Comparison of ENCODE assay signal across 8 cellular contexts in the genomic region with DNA sequence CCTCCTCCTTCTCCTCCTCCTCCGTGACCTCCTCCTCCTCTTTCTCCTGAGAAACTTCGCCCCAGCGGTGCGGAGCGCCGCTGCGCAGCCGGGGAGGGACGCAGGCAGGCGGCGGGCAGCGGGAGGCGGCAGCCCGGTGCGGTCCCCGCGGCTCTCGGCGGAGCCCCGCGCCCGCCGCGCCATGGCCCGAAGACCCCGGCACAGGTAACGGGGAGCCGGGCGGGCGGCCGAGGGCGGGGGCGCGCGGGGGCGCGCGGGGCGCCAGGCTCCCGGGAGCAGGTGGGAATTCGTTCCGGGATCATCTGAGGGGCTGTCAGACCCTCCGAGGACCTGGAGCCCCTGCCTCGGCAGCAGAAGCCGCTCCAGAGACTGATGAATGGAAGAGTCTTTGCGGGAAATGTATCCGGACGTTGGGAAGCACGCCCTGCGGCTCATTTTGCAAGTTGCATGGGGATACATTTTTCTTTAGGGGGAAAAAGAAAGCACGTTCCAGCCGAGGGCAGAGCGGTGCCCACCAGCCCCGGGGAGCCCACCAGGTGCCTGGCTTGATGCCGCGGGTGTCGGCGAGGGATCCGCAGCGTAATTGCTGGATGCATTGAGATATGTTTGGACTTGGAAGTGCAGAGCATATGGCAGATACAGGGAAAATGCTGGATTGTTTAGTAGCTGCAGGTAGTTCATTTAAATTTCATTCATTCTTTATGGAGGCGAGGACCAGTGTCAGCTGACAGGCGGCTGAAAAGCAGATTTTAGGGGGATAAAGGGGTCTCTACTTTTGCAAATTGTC. TPM values are rescaled to one million over a fixed set of nuclear protein-coding genes. Genes with fewer than 3 reads are reported as not detected.
DNase-seq lines count a peak whose midpoint lies in the region; ATAC-seq and TF ChIP-seq lines count a peak whose summit lies in the region.

No MANE protein-coding gene starts in this region.

- 0 to 1% methylated on average over 51 to 62 of the region's 62 CpGs for WGBS in lung, 2 donors
- WGBS in upper lobe of left lung, 2 donors: 1% methylated on average over 12 to 37 of the region's 62 CpGs

- H2AFZ ChIP-seq in HCT116 (ENCODE audit: low read depth, low read length, poor library complexity, severe bottlenecking): peak overlapping the region; percentile 95

- no peaks in the 10 kb centered on the region for H4K20me1 ChIP-seq in HCT116 (ENCODE audit: insufficient read depth)

- H3K27me3 Mint-ChIP-seq in CD8-positive, alpha-beta T cell (ENCODE audit: low read depth): no peaks in the 10 kb centered on the region

- TF ChIP-seq EP300 in upper lobe of left lung (IDR thresholded peaks at IDR 0.05): no peak

- H3K9me3 Mint-ChIP-seq in CD8-positive, alpha-beta T cell: no peaks in the 10 kb centered on the region

- H3K4me3 Mint-ChIP-seq in CD8-positive, alpha-beta T cell: peak overlapping the region; percentile 91

- TF ChIP-seq POLR2A in HCT116 (IDR thresholded peaks at IDR 0.05; ENCODE audit: borderline replicate concordance, extremely low read depth, insufficient read depth, insufficient read length): peak; percentile 2
- TF ChIP-seq POLR2A in Peyer's patch (IDR thresholded peaks at IDR 0.05): peak in 1 of 2 donors; percentile 29
- peak in 1 of 4 donors; percentile 2 for TF ChIP-seq POLR2A in upper lobe of left lung (IDR thresholded peaks at IDR 0.05)

- RAD21 ChIA-PET in HCT116 (lab: Charles Lee; ENCODE audit: low non-redundant PET in 1 of 2, low total read pairs in 2 of 2, uncharacterized antibody in 2 of 2, unreplicated experiment in 2 of 2): interaction anchor here in 1 of 2 experiments (0.6 kb wide), 1 partner anchor 54 kb away, joined by 3 read pairs; no protein-coding TSS in a partner anchor

- peak overlapping the region; percentile 41 for H3K27ac ChIP-seq in CD8-positive, alpha-beta T cell (ENCODE audit: low read depth, low read length)
- H3K27ac ChIP-seq in HCT116 (ENCODE audit: low read depth, low read length): no peak overlapping the region; the same call in 1 of the 2 replicates
- H3K27ac ChIP-seq in Peyer's patch: peak overlapping the region in 2 of 4 donors; percentile 63 to 72
- no peak overlapping the region for H3K27ac ChIP-seq in lung (ENCODE audit: low read depth in 1 of 2, low read length in 1 of 2)
- H3K27ac ChIP-seq in upper lobe of left lung: peak overlapping the region in 1 of 4 donors; percentile 75

- DNase-seq in CD8-positive, alpha-beta T cell: peak in 3 of 7 experiments; percentile 13 to 56 (median 14)
- no peak for DNase-seq in HCT116 (ENCODE audit: low read depth, low spot score)
- DNase-seq in Peyer's patch: peak in 1 of 3 donors; percentile 54
- DNase-seq in central memory CD4-positive, alpha-beta T cell: peak; percentile 5
- no peak for DNase-seq in lung (ENCODE audit: low spot score)
- DNase-seq in upper lobe of left lung: peak in 1 of 2 donors; percentile 81
- DNase-seq in SKM-1 (lab: John Stamatoyannopoulos, UW; ENCODE audit: unreplicated experiment): no peak
- DNase-seq in sciatic nerve (ENCODE audit: low spot score): no peak

- H3K4me2 ChIP-seq in HCT116 (ENCODE audit: low read length): peak overlapping the region; percentile 93

- H3K4me1 Mint-ChIP-seq in CD8-positive, alpha-beta T cell (ENCODE audit: low read depth): peaks cover 25% of the 10 kb centered on the region

- H3K36me3 ChIP-seq in CD8-positive, alpha-beta T cell (ENCODE audit: insufficient read depth, low read length): no peaks in the 10 kb centered on the region
- H3K36me3 ChIP-seq in HCT116 (ENCODE audit: control insufficient read depth in 1 of 2, insufficient read depth in 2 of 2, low read length in 2 of 2) (no peaks in the 10 kb centered on the region), Peyer's patch (no peaks in the 10 kb centered on the region), lung (ENCODE audit: control insufficient read depth in 2 of 2, insufficient read depth in 2 of 2, low read length in 2 of 2) (no peaks in the 10 kb centered on the region), upper lobe of left lung (no peaks in the 10 kb centered on the region)

- no peaks in the 10 kb centered on the region for H3K27me3 ChIP-seq in CD8-positive, alpha-beta T cell (ENCODE audit: insufficient read depth, low read length)
- H3K27me3 ChIP-seq in HCT116 (ENCODE audit: insufficient read depth, low read length) (no peaks in the 10 kb centered on the region), Peyer's patch (no peaks in the 10 kb centered on the region), lung (ENCODE audit: control insufficient read depth, insufficient read depth) (no peaks in the 10 kb centered on the region), upper lobe of left lung (peaks cover 0 to 5% (median 0%) of the 10 kb centered on the region in 4 donors)

- no peak for ATAC-seq in CD8-positive, alpha-beta T cell
- no peak for ATAC-seq in HCT116
- no peak for ATAC-seq in lung (ENCODE audit: insufficient read depth, low FRiP score)
- peak in 1 of 2 donors; percentile 1 for ATAC-seq in upper lobe of left lung (ENCODE audit: low FRiP score in 2 of 2)
- no peak for ATAC-seq in sciatic nerve

- CTCF ChIA-PET in CD8-positive, alpha-beta T cell (lab: Charles Lee): interaction anchor here (0.6 to 5.0 kb wide), 10 partner anchors 18 to 140 kb away, joined by 3 to 64 read pairs (median 3); a partner anchor contains a TSS
- CTCF ChIA-PET in HCT116 (lab: Charles Lee): interaction anchor here (0.9 to 3.3 kb wide), 4 partner anchors 19 to 42 kb away, joined by 3 to 11 read pairs (median 5); no protein-coding TSS in a partner anchor

- H3K4me3 ChIP-seq in CD8-positive, alpha-beta T cell (ENCODE audit: low read depth, low read length): peak overlapping the region; percentile 58
- H3K4me3 ChIP-seq in HCT116 (replicated peaks in 1 of 2; ENCODE audit: low read depth in 1 of 2, low read length in 2 of 2): peak overlapping the region; percentile 55 to 64
- peak overlapping the region; percentile 61 to 75 (median 70) for H3K4me3 ChIP-seq in Peyer's patch
- H3K4me3 ChIP-seq in lung: peak overlapping the region; percentile 15
- peak overlapping the region; percentile 31 to 67 (median 66) for H3K4me3 ChIP-seq in upper lobe of left lung

- no peaks in the 10 kb centered on the region for H3K79me2 ChIP-seq in HCT116 (ENCODE audit: insufficient read depth, low read length)

- POLR2A ChIA-PET in CD8-positive, alpha-beta T cell (lab: Charles Lee): interaction anchor here (0.6 to 4.5 kb wide), 11 partner anchors 14 to 1108 kb away, joined by 3 to 25 read pairs (median 4); a partner anchor contains a TSS
- POLR2A ChIA-PET in HCT116 (lab: Charles Lee): no interaction called here

- BruUV-seq in HCT116 (replicated peaks; lab: Mats Ljungman, UMichigan): no TSS peak

- intact Hi-C loops in CD8-positive, alpha-beta T cell (cut with DNase I, micrococcal nuclease): loop anchor here (2.0 to 10.0 kb wide), 11 partner anchors 17 to 1611 kb away; a partner anchor contains a TSS
- intact Hi-C loops in HCT116 (cut with micrococcal nuclease): loop anchor here (5.0 kb wide), 1 partner anchor 1009 kb away; no protein-coding TSS in a partner anchor
- intact Hi-C loops in sciatic nerve (cut with DNase I): no loop called here

- peak overlapping the region; percentile 46 for H3K9ac ChIP-seq in HCT116 (ENCODE audit: low read length)

- no peak for TF ChIP-seq RAD21 in HCT116 (IDR thresholded peaks at IDR 0.05; ENCODE audit: low read depth)

- peak overlapping the region; percentile 90 for H3K27ac Mint-ChIP-seq in CD8-positive, alpha-beta T cell

- H3K9me2 ChIP-seq in HCT116 (ENCODE audit: insufficient read depth): no peaks in the 10 kb centered on the region

- peaks cover 9% of the 10 kb centered on the region for H3K4me1 ChIP-seq in CD8-positive, alpha-beta T cell (ENCODE audit: insufficient read depth, low read length)
- peaks cover 2 to 39% of the 10 kb centered on the region in 2 experiments; a peak in 3 of 4 replicates for H3K4me1 ChIP-seq in HCT116 (ENCODE audit: control insufficient read depth in 1 of 2, insufficient read depth in 2 of 2, low read length in 2 of 2)
- peaks cover 0 to 25% (median 0%) of the 10 kb centered on the region in 4 donors for H3K4me1 ChIP-seq in Peyer's patch
- H3K4me1 ChIP-seq in lung (ENCODE audit: control insufficient read depth in 2 of 2, insufficient read depth in 2 of 2, low read length in 2 of 2): peaks cover 3 to 9% of the 10 kb centered on the region in 2 donors
- peaks cover 22 to 39% (median 27%) of the 10 kb centered on the region in 4 donors for H3K4me1 ChIP-seq in upper lobe of left lung

- no peak for TF ChIP-seq CTCF in CD8-positive, alpha-beta T cell (IDR thresholded peaks at IDR 0.05)
- no peak for TF ChIP-seq CTCF in HCT116 (IDR thresholded peaks at IDR 0.05 in 2 of 3, conservative IDR thresholded peaks at IDR 0.05 in 1 of 3; ENCODE audit: borderline replicate concordance in 1 of 3, insufficient read depth in 1 of 3, low read depth in 2 of 3, low read length in 2 of 3)
- no peak for TF ChIP-seq CTCF in Peyer's patch (IDR thresholded peaks at IDR 0.05)
- TF ChIP-seq CTCF in lung (IDR thresholded peaks at IDR 0.05; ENCODE audit: control extremely low read depth, extremely low read depth): no peak
- TF ChIP-seq CTCF in upper lobe of left lung (IDR thresholded peaks at IDR 0.05): no peak

- no peaks in the 10 kb centered on the region for H3K9me3 ChIP-seq in CD8-positive, alpha-beta T cell (ENCODE audit: low read length)
- no peaks in the 10 kb centered on the region for H3K9me3 ChIP-seq in HCT116 (ENCODE audit: control insufficient read depth in 1 of 2, insufficient read depth in 1 of 2, low read depth in 1 of 2, low read length in 2 of 2)
- no peaks in the 10 kb centered on the region for H3K9me3 ChIP-seq in Peyer's patch
- no peaks in the 10 kb centered on the region for H3K9me3 ChIP-seq in lung (ENCODE audit: control insufficient read depth in 2 of 2, insufficient read depth in 1 of 2, low read length in 1 of 2)
- no peaks in the 10 kb centered on the region for H3K9me3 ChIP-seq in upper lobe of left lung

- peaks cover 15% of the 10 kb centered on the region for H3K36me3 Mint-ChIP-seq in CD8-positive, alpha-beta T cell

TF ChIP-seq in HCT116, 20 proteins besides CTCF, POLR2A, EP300 and RAD21 (continues in another document):
- TF ChIP-seq, protein P1, sequence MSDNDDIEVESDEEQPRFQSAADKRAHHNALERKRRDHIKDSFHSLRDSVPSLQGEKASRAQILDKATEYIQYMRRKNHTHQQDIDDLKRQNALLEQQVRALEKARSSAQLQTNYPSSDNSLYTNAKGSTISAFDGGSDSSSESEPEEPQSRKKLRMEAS (IDR thresholded peaks at IDR 0.05): peak; percentile 1
- TF ChIP-seq EZH2 (IDR thresholded peaks at IDR 0.05): no peak
- no peak for TF ChIP-seq EGR1 (IDR thresholded peaks at IDR 0.05; ENCODE audit: low read depth)
- TF ChIP-seq, protein P2, sequence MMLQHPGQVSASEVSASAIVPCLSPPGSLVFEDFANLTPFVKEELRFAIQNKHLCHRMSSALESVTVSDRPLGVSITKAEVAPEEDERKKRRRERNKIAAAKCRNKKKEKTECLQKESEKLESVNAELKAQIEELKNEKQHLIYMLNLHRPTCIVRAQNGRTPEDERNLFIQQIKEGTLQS (IDR thresholded peaks at IDR 0.05): no peak

RNA-seq across cellular contexts. Expression of a gene that starts 0.4 kb away (rescaled TPM):
- total RNA-seq in CD8-positive, alpha-beta T cell: 1 to 10 TPM; 3.7 to 4.7 TPM
- 3.7 TPM for total RNA-seq in HCT116 (2021; ENCODE audit: unreplicated experiment)
- polyA plus RNA-seq in HCT116 (2012): 0.79 and 0.81 TPM in 2 replicates
- 10 to 100 TPM in 3 of 4 donors, 1 to 10 TPM in 1; 10.0 to 47.0 (median 14.7) TPM for total RNA-seq in Peyer's patch
- 10 to 100 TPM in 1 of 2 donors, 1 to 10 TPM in 1; 7.6 to 11.3 TPM for total RNA-seq in lung
- polyA plus RNA-seq in lung: 1 to 10 TPM; 1.3 to 1.7 TPM
- 10 to 100 TPM in 2 of 6 donors, 1 to 10 TPM in 4; 1.9 to 17.2 (median 4.7) TPM for total RNA-seq in upper lobe of left lung
- 0.22 TPM for total RNA-seq in sciatic nerve

Comparison
In these comparisons a context has a peak if more than half of its experiments do, and no peak if none do; other contexts are left out.
1. H3K4me3 ChIP-seq: peak in every context shown above with its lines; median percentile 70 in Peyer's patch; 66 in upper lobe of left lung; 60 in HCT116; 58 in CD8-positive, alpha-beta T cell; 15 in lung.